Comparison of ENCODE assay signal across 12 cellular contexts in the genomic region with DNA sequence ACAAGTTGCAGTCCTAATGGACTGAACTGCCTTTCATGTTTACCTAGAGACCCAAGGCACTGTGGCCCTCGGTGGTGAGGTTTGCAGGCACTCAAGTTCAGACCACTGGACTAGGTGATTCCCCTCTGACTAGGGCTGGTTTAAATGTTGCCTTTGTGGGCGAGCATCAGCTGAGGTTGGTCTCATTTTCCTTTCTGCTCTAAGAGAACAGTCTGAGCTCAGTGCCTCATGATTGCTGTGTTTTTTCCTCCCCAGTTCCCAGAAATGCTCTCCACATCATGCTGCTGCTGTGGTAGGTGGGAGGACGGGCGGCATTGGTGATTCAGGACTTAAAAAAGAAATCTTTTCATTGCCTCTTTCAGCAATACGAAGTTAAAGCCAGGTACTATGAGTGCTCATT.
A peak's percentile ranks its signal among the peaks of the same experiment; 100 is the strongest.
DNase-seq lines count a peak whose midpoint lies in the region; ATAC-seq and TF ChIP-seq lines count a peak whose summit lies in the region.
"Had no signal": no experiment of that assay in that cellular context is flagged by ENCODE, and none has a peak within 500 bp of the region (broad histone marks: within the 10 kb centered on the region; RNA-seq: fewer than 3 reads in every experiment).

No MANE protein-coding gene starts in this region.

- H3K4me3 Mint-ChIP-seq in activated CD4-positive, alpha-beta memory T cell treated with anti-CD3 and anti-CD28 coated beads for 36 hours, result no peak overlapping the region

- peaks cover 6% of the 10 kb centered on the region for H3K4me1 Mint-ChIP-seq in activated CD4-positive, alpha-beta memory T cell treated with anti-CD3 and anti-CD28 coated beads for 36 hours (ENCODE audit: low read depth)

- H3K27me3 Mint-ChIP-seq in activated CD4-positive, alpha-beta memory T cell treated with anti-CD3 and anti-CD28 coated beads for 36 hours, result no peaks in the 10 kb centered on the region

- CTCF ChIA-PET in activated CD4-positive, alpha-beta memory T cell treated with anti-CD3 and anti-CD28 coated beads for 36 hours (lab: Charles Lee), result interaction anchor here (0.6 to 1.4 kb wide), 2 partner anchors 16 to 215 kb away, joined by 3 to 4 read pairs; no protein-coding TSS in a partner anchor

- H3K36me3 ChIP-seq in colonic mucosa, result no peaks in the 10 kb centered on the region
- H3K36me3 ChIP-seq in prostate gland, result no peaks in the 10 kb centered on the region
- H3K36me3 ChIP-seq: BLaER1 treated with 17β-estradiol and CSF1 and Interleukin-3, amounts not matched to agents 10 nM and 100 nM; tibial artery had no signal

- POLR2A ChIA-PET in activated CD4-positive, alpha-beta memory T cell treated with anti-CD3 and anti-CD28 coated beads for 36 hours (lab: Charles Lee), result no interaction called here

- H3K9me3 ChIP-seq in colonic mucosa (no peaks in the 10 kb centered on the region), prostate gland (no peaks in the 10 kb centered on the region)
- H3K9me3 ChIP-seq: tibial artery had no signal

- H3K27ac ChIP-seq in colonic mucosa, result no peak overlapping the region
- no peak overlapping the region for H3K27ac ChIP-seq in prostate gland
- H3K27ac ChIP-seq: BLaER1 treated with 17β-estradiol and CSF1 and Interleukin-3, amounts not matched to agents 10 nM and 100 nM; tibial artery had no signal

- TF ChIP-seq CTCF in GM12864 (IDR thresholded peaks at IDR 0.05; ENCODE audit: low read depth, low read length, missing control alignments) (no peak), colonic mucosa (IDR thresholded peaks at IDR 0.05) (no peak), prostate gland (IDR thresholded peaks at IDR 0.05) (no peak)

- peak; percentile 57 for DNase-seq in GM12864 (ENCODE audit: low read depth)
- DNase-seq in activated CD4-positive, alpha-beta memory T cell treated with anti-CD3 and anti-CD28 coated beads for 36 hours, result peak; percentile 71
- DNase-seq in colonic mucosa, result no peak
- DNase-seq in NCI-H510A (lab: John Stamatoyannopoulos, UW), result no peak
- no peak for DNase-seq in prostate gland (ENCODE audit: low spot score)
- no peak for DNase-seq in NOMO-1 treated with DMSO at 0.1 percent for 48 hours (lab: John Stamatoyannopoulos, UW; ENCODE audit: unreplicated experiment)
- DNase-seq: GOT3, NCI-H187 treated with DMSO at 0.1 percent for 48 hours, tibial artery had no signal

- WGBS in prostate gland, result 89% methylated on average over 5 of the region's 5 CpGs

- intact Hi-C loops in activated CD4-positive, alpha-beta memory T cell treated with anti-CD3 and anti-CD28 coated beads for 36 hours (cut with micrococcal nuclease), result no loop called here
- intact Hi-C loops in colonic mucosa (cut with DNase I) (no loop called here), prostate gland (cut with DNase I) (no loop called here)

- H3K27me3 ChIP-seq in colonic mucosa, result no peaks in the 10 kb centered on the region
- H3K27me3 ChIP-seq in prostate gland (replicated peaks; ENCODE audit: insufficient read depth), result no peaks in the 10 kb centered on the region
- H3K27me3 ChIP-seq: BLaER1 treated with 17β-estradiol and CSF1 and Interleukin-3, amounts not matched to agents 10 nM and 100 nM; tibial artery had no signal

- no peak for TF ChIP-seq POLR2A in prostate gland (IDR thresholded peaks at IDR 0.05)

- peaks cover 2% of the 10 kb centered on the region for H3K9me3 Mint-ChIP-seq in activated CD4-positive, alpha-beta memory T cell treated with anti-CD3 and anti-CD28 coated beads for 36 hours

- ATAC-seq in GM19324 (IDR thresholded peaks at IDR 0.05; ENCODE audit: low FRiP score, unreplicated experiment) (peak; percentile 92), HG02885 (IDR thresholded peaks at IDR 0.05; ENCODE audit: poor library complexity, unreplicated experiment) (peak; percentile 96)

- no peaks in the 10 kb centered on the region for H3K4me1 ChIP-seq in colonic mucosa
- H3K4me1 ChIP-seq in prostate gland (replicated peaks), result no peaks in the 10 kb centered on the region
- H3K4me1 ChIP-seq: BLaER1 treated with 17β-estradiol and CSF1 and Interleukin-3, amounts not matched to agents 10 nM and 100 nM; tibial artery had no signal

- H3K27ac Mint-ChIP-seq in activated CD4-positive, alpha-beta memory T cell treated with anti-CD3 and anti-CD28 coated beads for 36 hours, result no peak overlapping the region

- H3K4me3 ChIP-seq in GM12864 (ENCODE audit: low read depth, low read length) (peak overlapping the region; percentile 31), colonic mucosa (no peak overlapping the region), prostate gland (no peak overlapping the region)
- H3K4me3 ChIP-seq: BLaER1 treated with 17β-estradiol and CSF1 and Interleukin-3, amounts not matched to agents 10 nM and 100 nM; tibial artery had no signal

- no peaks in the 10 kb centered on the region for H3K36me3 Mint-ChIP-seq in activated CD4-positive, alpha-beta memory T cell treated with anti-CD3 and anti-CD28 coated beads for 36 hours

- no peak overlapping the region for H3K9ac ChIP-seq in colonic mucosa (ENCODE audit: low read depth in 2 of 2, low read length in 2 of 2)
- H3K9ac ChIP-seq: BLaER1 treated with 17β-estradiol and CSF1 and Interleukin-3, amounts not matched to agents 10 nM and 100 nM had no signal

Comparison
In these comparisons a context has a peak if more than half of its experiments do, and no peak if none do; other contexts are left out.
1. DNase-seq: peak in GM12864 (single experiment) and activated CD4-positive, alpha-beta memory T cell treated with anti-CD3 and anti-CD28 coated beads for 36 hours (single experiment); none in colonic mucosa (single experiment), NCI-H510A (single experiment), prostate gland (single experiment) and NOMO-1 treated with DMSO at 0.1 percent for 48 hours (single experiment).